In genomic region chr7:39754326-39755120, GRCh38 we compare ENCODE assay signal across 10 cellular contexts.
A peak's percentile ranks its signal among the peaks of the same experiment; 100 is the strongest.
DNase-seq lines count a peak whose midpoint lies in the region; ATAC-seq and TF ChIP-seq lines count a peak whose summit lies in the region.
"Had no signal": no experiment of that assay in that cellular context is flagged by ENCODE, and none has a peak within 500 bp of the region (broad histone marks: within the 10 kb centered on the region; RNA-seq: fewer than 3 reads in every experiment).

No MANE protein-coding gene starts in this region.

- H3K27ac Mint-ChIP-seq in nephron progenitor cell = peak overlapping the region; percentile 97
- H3K27ac Mint-ChIP-seq in CD4-positive, alpha-beta T cell = no peak overlapping the region

- CTCF ChIA-PET in BJ (lab: Yijun Ruan, JAX) = interaction anchor here (1.2 to 1.6 kb wide), 3 partner anchors 53 to 174 kb away, joined by 3 to 6 read pairs (median 3); no protein-coding TSS in a partner anchor
- CTCF ChIA-PET in CD4-positive, alpha-beta T cell (lab: Charles Lee) = no interaction called here

- no peak overlapping the region for H3K27ac ChIP-seq in CD4-positive, alpha-beta T cell (ENCODE audit: low read depth, low read length)
- H3K27ac ChIP-seq: PC-9 had no signal

- DNase-seq in BJ (ENCODE audit: low read depth) = peak; percentile 69
- peak; percentile 12 for DNase-seq in MG63
- peak; percentile 42 for DNase-seq in choroid plexus epithelial cell (ENCODE audit: low read depth)
- DNase-seq in nephron progenitor cell = peak; percentile 38
- no peak for DNase-seq in NK-92 (lab: John Stamatoyannopoulos, UW; ENCODE audit: unreplicated experiment)
- no peak for DNase-seq in CD4-positive, alpha-beta T cell
- DNase-seq: DND-41, PC-9 had no signal

- POLR2A ChIA-PET in BJ (lab: Charles Lee) = no interaction called here
- POLR2A ChIA-PET in CD4-positive, alpha-beta T cell (lab: Charles Lee) = no interaction called here

- H3K27me3 Mint-ChIP-seq in nephron progenitor cell (ENCODE audit: low read depth, poor library complexity) = no peaks in the 10 kb centered on the region
- no peaks in the 10 kb centered on the region for H3K27me3 Mint-ChIP-seq in CD4-positive, alpha-beta T cell

- peaks cover 29% of the 10 kb centered on the region for H3K4me1 Mint-ChIP-seq in nephron progenitor cell
- no peaks in the 10 kb centered on the region for H3K4me1 Mint-ChIP-seq in CD4-positive, alpha-beta T cell (ENCODE audit: low read depth)

- H3K36me3 Mint-ChIP-seq in nephron progenitor cell (ENCODE audit: low read depth) = peaks cover 67% of the 10 kb centered on the region
- H3K36me3 Mint-ChIP-seq in CD4-positive, alpha-beta T cell (ENCODE audit: low read depth) = no peaks in the 10 kb centered on the region

- H3K27me3 ChIP-seq in BJ (ENCODE audit: control insufficient read depth, insufficient read depth, low read length) = no peaks in the 10 kb centered on the region
- no peaks in the 10 kb centered on the region for H3K27me3 ChIP-seq in MG63
- no peaks in the 10 kb centered on the region for H3K27me3 ChIP-seq in CD4-positive, alpha-beta T cell (ENCODE audit: control insufficient read depth, insufficient read depth, low read length)

- TF ChIP-seq CTCF in BJ (IDR thresholded peaks at IDR 0.05; ENCODE audit: insufficient read depth, low read depth, low read length) (no peak), choroid plexus epithelial cell (conservative IDR thresholded peaks at IDR 0.05; ENCODE audit: low read depth, low read length) (peak; percentile 1), nephron progenitor cell (IDR thresholded peaks at IDR 0.05) (no peak)
- no peak for TF ChIP-seq CTCF in CD4-positive, alpha-beta T cell (IDR thresholded peaks at IDR 0.05)

- no peaks in the 10 kb centered on the region for H3K36me3 ChIP-seq in BJ (ENCODE audit: control insufficient read depth, insufficient read depth, low read length)
- H3K36me3 ChIP-seq in MG63 = peaks cover 3% of the 10 kb centered on the region; the same call in 1 of the 2 replicates

- intact Hi-C loops in CD4-positive, alpha-beta T cell (cut with DNase I, micrococcal nuclease) = no loop called here

- no peak for ATAC-seq in CD4-positive, alpha-beta T cell (ENCODE audit: poor library complexity)
- ATAC-seq in HG02981 (IDR thresholded peaks at IDR 0.05; ENCODE audit: unreplicated experiment) (no peak), GM18861 (IDR thresholded peaks at IDR 0.05; ENCODE audit: unreplicated experiment) (no peak)

- peaks cover 62% of the 10 kb centered on the region for H3K9me3 Mint-ChIP-seq in nephron progenitor cell
- H3K9me3 Mint-ChIP-seq in CD4-positive, alpha-beta T cell = no peaks in the 10 kb centered on the region

- peak overlapping the region; percentile 42 for H3K4me3 Mint-ChIP-seq in nephron progenitor cell
- no peak overlapping the region for H3K4me3 Mint-ChIP-seq in CD4-positive, alpha-beta T cell

- H3K4me3 ChIP-seq in BJ (ENCODE audit: low read depth, low read length) = peak overlapping the region; percentile 23
- H3K4me3 ChIP-seq in MG63 = no peak overlapping the region
- H3K4me3 ChIP-seq in choroid plexus epithelial cell (ENCODE audit: low read depth, low read length) = no peak overlapping the region
- H3K4me3 ChIP-seq: PC-9 had no signal

- H3K9me3 ChIP-seq in MG63 = peaks cover 5% of the 10 kb centered on the region; the same call in 1 of the 2 replicates
- H3K9me3 ChIP-seq in CD4-positive, alpha-beta T cell (ENCODE audit: control insufficient read depth, low read length) = no peaks in the 10 kb centered on the region

Comparison
In these comparisons a context has a peak if more than half of its experiments do, and no peak if none do; other contexts are left out.
1. DNase-seq: peak in BJ (single experiment), MG63 (single experiment), choroid plexus epithelial cell (single experiment) and nephron progenitor cell (single experiment); none in NK-92 (single experiment) and CD4-positive, alpha-beta T cell (0 of 10).